10 cellular contexts compared by ENCODE assay signal in the genomic region with DNA sequence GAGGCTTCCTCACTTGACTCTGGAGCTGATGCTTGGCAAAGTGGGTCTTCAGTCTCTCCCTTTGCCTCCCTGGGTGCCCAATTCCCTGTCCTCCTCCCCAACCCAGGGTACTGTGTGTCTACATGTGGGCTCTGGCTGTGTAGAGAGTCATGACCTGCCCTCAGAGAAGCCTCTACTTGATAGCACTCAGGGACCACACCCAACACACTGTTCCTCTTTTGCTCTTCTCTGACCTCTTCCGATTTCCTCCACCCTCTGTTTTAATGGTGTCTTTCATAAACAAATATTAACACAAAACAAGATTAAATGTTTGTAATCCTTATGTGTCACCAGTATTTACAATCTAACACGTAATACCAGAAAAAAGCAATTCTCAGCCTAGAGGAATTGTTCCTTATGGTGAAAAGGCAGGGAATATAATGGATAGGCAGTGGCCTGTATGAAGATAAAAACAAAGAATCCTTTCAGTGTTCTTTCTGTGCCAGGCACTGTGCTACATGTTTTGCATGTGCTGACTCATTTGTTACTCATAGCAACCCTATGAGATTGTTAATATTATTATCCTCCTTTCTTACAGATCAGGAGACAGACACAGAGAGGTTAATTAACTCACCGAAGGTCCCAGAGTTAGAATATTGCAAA.
DNase-seq lines count a peak whose midpoint lies in the region; ATAC-seq and TF ChIP-seq lines count a peak whose summit lies in the region.
"Had no signal": no experiment of that assay in that cellular context is flagged by ENCODE, and none has a peak within 500 bp of the region (broad histone marks: within the 10 kb centered on the region; RNA-seq: fewer than 3 reads in every experiment).

No MANE protein-coding gene starts in this region.

- DNase-seq in SKM-1 (lab: John Stamatoyannopoulos, UW; ENCODE audit: unreplicated experiment) (peak; percentile 27), HAP-1 (ENCODE audit: low spot score in 2 of 2) (no peak), iPS-NIHi7 (ENCODE audit: extremely low spot score) (no peak)
- DNase-seq: heart right ventricle, NCI-H226, retina had no signal

- no peaks in the 10 kb centered on the region for H3K9me3 ChIP-seq in neutrophil
- H3K9me3 ChIP-seq in HAP-1: no peaks in the 10 kb centered on the region
- H3K9me3 ChIP-seq: heart right ventricle had no signal

- H3K4me1 ChIP-seq in neutrophil (ENCODE audit: control insufficient read depth in 1 of 2, insufficient read depth in 1 of 2, low read depth in 1 of 2, low read length in 1 of 2) (peaks cover 42 to 51% of the 10 kb centered on the region in 2 experiments), HAP-1 (no peaks in the 10 kb centered on the region)

- ATAC-seq in GM19395 (IDR thresholded peaks at IDR 0.05; ENCODE audit: unreplicated experiment) (peak; percentile 73), HG03175 (IDR thresholded peaks at IDR 0.05; ENCODE audit: unreplicated experiment) (peak; percentile 67), HG02981 (IDR thresholded peaks at IDR 0.05; ENCODE audit: unreplicated experiment) (no peak)

- H3K4me3 ChIP-seq in neutrophil (ENCODE audit: low read depth in 1 of 2, low read length in 1 of 2) (no peak overlapping the region), HAP-1 (no peak overlapping the region)
- H3K4me3 ChIP-seq: heart right ventricle had no signal

- in situ Hi-C loops in HAP-1 (cut with MboI; ENCODE audit: low sequenced_read_pairs): loop anchor here (25.0 kb wide), 2 partner anchors 97 to 253 kb away; no protein-coding TSS in a partner anchor

- H3K27me3 ChIP-seq in neutrophil: no peaks in the 10 kb centered on the region
- no peaks in the 10 kb centered on the region for H3K27me3 ChIP-seq in HAP-1 (ENCODE audit: low read depth)
- H3K27me3 ChIP-seq: heart right ventricle had no signal

- H3K27ac ChIP-seq in neutrophil: peak overlapping the region; percentile 62
- H3K27ac ChIP-seq: heart right ventricle had no signal

- no peaks in the 10 kb centered on the region for H3K36me3 ChIP-seq in neutrophil
- no peaks in the 10 kb centered on the region for H3K36me3 ChIP-seq in HAP-1 (replicated peaks)
- H3K36me3 ChIP-seq: heart right ventricle had no signal

- no peak for TF ChIP-seq CTCF in neutrophil (IDR thresholded peaks at IDR 0.05)
